In the genomic region with DNA sequence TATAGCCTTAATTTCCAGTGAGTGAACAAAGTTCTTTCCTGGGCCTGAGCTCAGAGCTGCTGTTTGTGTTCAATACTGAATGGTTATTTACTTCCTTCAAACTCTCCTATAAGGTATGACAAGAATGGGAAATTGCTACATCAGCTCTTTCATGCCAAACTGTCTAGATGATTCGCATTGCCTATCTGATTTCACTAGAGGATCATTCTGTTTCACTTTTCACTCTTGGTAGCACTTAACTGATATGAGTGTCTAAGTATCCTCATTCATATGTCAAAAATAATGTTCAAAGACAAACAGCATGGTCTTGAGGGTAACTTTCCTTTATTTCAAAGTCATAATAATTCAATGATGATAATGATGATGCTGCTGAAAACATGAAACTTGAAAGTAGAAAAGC, we compare ENCODE assay signal across 24 cellular contexts. TPM values are rescaled to one million over a fixed set of nuclear protein-coding genes. Genes with fewer than 3 reads are reported as not detected.
DNase-seq lines count a peak whose midpoint lies in the region; ATAC-seq, FAIRE-seq and TF ChIP-seq lines count a peak whose summit lies in the region.
"Had no signal": no experiment of that assay in that cellular context is flagged by ENCODE, and none has a peak within 500 bp of the region (broad histone marks: within the 10 kb centered on the region; RNA-seq: fewer than 3 reads in every experiment).

No MANE protein-coding gene starts in this region.

- no peaks in the 10 kb centered on the region for H4K20me1 ChIP-seq in GM23248 (ENCODE audit: insufficient read depth)
- H4K20me1 ChIP-seq in fibroblast of lung (ENCODE audit: control insufficient read depth, extremely low read depth, insufficient read depth, low read length): no peaks in the 10 kb centered on the region

- peak; percentile 61; the same call in 2 of the 3 replicates for ATAC-seq in RWPE2 (ENCODE audit: low read depth)
- no peak for ATAC-seq in GM18873 (IDR thresholded peaks at IDR 0.05; ENCODE audit: low FRiP score, unreplicated experiment)
- no peak for ATAC-seq in natural killer cell
- ATAC-seq: activated naive CD4-positive, alpha-beta T cell treated with anti-CD3 and anti-CD28 coated beads, Interleukin-2, amount 50 U/mL, for 72 hours; activated T-helper 17 cell treated with anti-CD3 and anti-CD28 coated beads, Interleukin-2, amount 50 U/mL, for 72 hours; stimulated activated memory B cell treated with anti-CD40 and anti-IgM and Interleukin-4, amounts not matched to agents 10 μg/mL and 1 μg/mL and 100 μg/mL, for 72 hours; T-helper 17 cell had no signal

- H3K9me3 ChIP-seq in GM23248 (ENCODE audit: low read depth) (no peaks in the 10 kb centered on the region), RWPE2 (ENCODE audit: severe bottlenecking) (no peaks in the 10 kb centered on the region), fibroblast of lung (ENCODE audit: control insufficient read depth, insufficient read depth, low read depth, low read length) (no peaks in the 10 kb centered on the region)
- H3K9me3 ChIP-seq: SJCRH30, vagina had no signal

- H3K79me2 ChIP-seq in GM23248 (ENCODE audit: insufficient read depth): no peaks in the 10 kb centered on the region
- no peaks in the 10 kb centered on the region for H3K79me2 ChIP-seq in fibroblast of lung (ENCODE audit: control insufficient read depth, insufficient read depth, low read length)

- intact Hi-C loops in natural killer cell (cut with micrococcal nuclease): no loop called here

- no peaks in the 10 kb centered on the region for H3F3A ChIP-seq in GM23248 (ENCODE audit: insufficient read depth)

- no peak overlapping the region for H3K9ac ChIP-seq in GM23248
- no peak overlapping the region for H3K9ac ChIP-seq in fibroblast of lung (ENCODE audit: insufficient read depth, low read length)

- H3K27ac ChIP-seq in GM23248: no peak overlapping the region
- H3K27ac ChIP-seq in RWPE2 (ENCODE audit: poor library complexity, severe bottlenecking): no peak overlapping the region
- H3K27ac ChIP-seq in fibroblast of lung (ENCODE audit: insufficient read depth, low read length): no peak overlapping the region
- H3K27ac ChIP-seq: SJCRH30, vagina, VCaP had no signal

- peaks cover 2 to 6% of the 10 kb centered on the region in 2 donors for H3K27me3 Mint-ChIP-seq in natural killer cell (ENCODE audit: low read depth in 2 of 2)
- H3K27me3 Mint-ChIP-seq: activated CD4-positive, alpha-beta T cell treated with anti-CD3 and anti-CD28 coated beads, Interleukin-2, amount 10 ng/mL, durations not matched to agents 7 days and 5 days; stimulated activated memory B cell treated with anti-CD40 and anti-IgM and Interleukin-4, amounts not matched to agents 10 μg/mL and 1 μg/mL and 100 μg/mL, for 72 hours; T-helper 17 cell had no signal

- peaks cover 0 to 2% of the 10 kb centered on the region in 2 donors for H3K9me3 Mint-ChIP-seq in natural killer cell
- H3K9me3 Mint-ChIP-seq: activated CD4-positive, alpha-beta T cell treated with anti-CD3 and anti-CD28 coated beads, Interleukin-2, amount 10 ng/mL, durations not matched to agents 7 days and 5 days; activated naive CD4-positive, alpha-beta T cell treated with anti-CD3 and anti-CD28 coated beads, Interleukin-2, amount 50 U/mL, for 72 hours had no signal

- H3K4me3 Mint-ChIP-seq in natural killer cell: no peak overlapping the region
- H3K4me3 Mint-ChIP-seq: activated CD4-positive, alpha-beta T cell treated with anti-CD3 and anti-CD28 coated beads, Interleukin-2, amount 10 ng/mL, durations not matched to agents 7 days and 5 days; activated T-helper 17 cell treated with anti-CD3 and anti-CD28 coated beads, Interleukin-2, amount 50 U/mL, for 72 hours; CD4-positive, alpha-beta memory T cell; neural crest cell; stimulated activated memory B cell treated with anti-CD40 and anti-IgM and Interleukin-4, amounts not matched to agents 10 μg/mL and 1 μg/mL and 100 μg/mL, for 72 hours; T-helper 17 cell had no signal

- H3K9me2 ChIP-seq in GM23248 (ENCODE audit: insufficient read depth): no peaks in the 10 kb centered on the region

- in situ Hi-C loops in GM23248 (cut with MboI): no loop called here

- H3K36me3 Mint-ChIP-seq in natural killer cell: no peaks in the 10 kb centered on the region
- H3K36me3 Mint-ChIP-seq: activated naive CD4-positive, alpha-beta T cell treated with anti-CD3 and anti-CD28 coated beads, Interleukin-2, amount 50 U/mL, for 72 hours; CD4-positive, alpha-beta memory T cell; stimulated activated memory B cell treated with anti-CD40 and anti-IgM and Interleukin-4, amounts not matched to agents 10 μg/mL and 1 μg/mL and 100 μg/mL, for 72 hours had no signal

- 72 to 81% methylated on average over 1 of the region's 1 CpG for WGBS in GM23248 (ENCODE audit: low coverage in 1 of 2, low lambda C conversion rate in 2 of 2, missing lambda C conversion rate in 2 of 2), 2 experiments

- H2AFZ ChIP-seq in GM23248 (no peak overlapping the region), fibroblast of lung (ENCODE audit: low read length) (no peak overlapping the region)

- FAIRE-seq in HTR-8/SVneo (lab: Jason Lieb, UNC): no peak
- FAIRE-seq: colon, G401.6 had no signal

- H3K4me1 ChIP-seq in GM23248 (ENCODE audit: insufficient read depth) (peaks cover 4% of the 10 kb centered on the region; the same call in 1 of the 2 replicates), RWPE2 (ENCODE audit: insufficient read depth, poor library complexity, severe bottlenecking) (no peaks in the 10 kb centered on the region), fibroblast of lung (ENCODE audit: control insufficient read depth, extremely low read depth, insufficient read depth, low read length) (no peaks in the 10 kb centered on the region)
- H3K4me1 ChIP-seq: SJCRH30, vagina had no signal

- no peak overlapping the region for H3K27ac Mint-ChIP-seq in natural killer cell
- H3K27ac Mint-ChIP-seq: activated CD4-positive, alpha-beta T cell treated with anti-CD3 and anti-CD28 coated beads, Interleukin-2, amount 10 ng/mL, durations not matched to agents 7 days and 5 days; activated naive CD4-positive, alpha-beta T cell treated with anti-CD3 and anti-CD28 coated beads, Interleukin-2, amount 50 U/mL, for 72 hours; activated T-helper 17 cell treated with anti-CD3 and anti-CD28 coated beads, Interleukin-2, amount 50 U/mL, for 72 hours; CD4-positive, alpha-beta memory T cell; stimulated activated memory B cell treated with anti-CD40 and anti-IgM and Interleukin-4, amounts not matched to agents 10 μg/mL and 1 μg/mL and 100 μg/mL, for 72 hours; T-helper 17 cell had no signal

- no peaks in the 10 kb centered on the region for H3K36me3 ChIP-seq in GM23248 (ENCODE audit: low read depth)
- no peaks in the 10 kb centered on the region for H3K36me3 ChIP-seq in RWPE2 (ENCODE audit: low read depth)
- no peaks in the 10 kb centered on the region for H3K36me3 ChIP-seq in fibroblast of lung (ENCODE audit: control insufficient read depth, insufficient read depth, low read length)
- H3K36me3 ChIP-seq: SJCRH30, vagina had no signal

- H3K4me3 ChIP-seq in GM23248 (no peak overlapping the region), RWPE2 (ENCODE audit: severe bottlenecking) (no peak overlapping the region), fibroblast of lung (replicated peaks in 1 of 4; ENCODE audit: control extremely low read depth in 1 of 4, insufficient read depth in 1 of 4, low read depth in 3 of 4, low read length in 4 of 4) (no peak overlapping the region)
- H3K4me3 ChIP-seq: SJCRH30, vagina had no signal

- TF ChIP-seq CTCF in RWPE2 (IDR thresholded peaks at IDR 0.05; ENCODE audit: poor library complexity, severe bottlenecking) (no peak), fibroblast of lung (conservative IDR thresholded peaks at IDR 0.05 in 1 of 2, IDR thresholded peaks at IDR 0.05 in 1 of 2; ENCODE audit: low read depth in 1 of 2, low read length in 2 of 2) (no peak), natural killer cell (IDR thresholded peaks at IDR 0.05) (no peak)

- H3K4me2 ChIP-seq in GM23248 (ENCODE audit: unreplicated experiment) (peak overlapping the region; percentile 1), fibroblast of lung (ENCODE audit: extremely low read depth, insufficient read depth, low read length) (no peak overlapping the region)

- DNase-seq in GM23248 (peak; percentile 40), RWPE2 (ENCODE audit: low spot score) (no peak), fibroblast of lung (ENCODE audit: low read depth in 2 of 2) (peak; percentile 12 to 21), renal cortical epithelial cell (ENCODE audit: low read depth) (peak; percentile 68), HTR-8/SVneo (ENCODE audit: insufficient read length, low spot score) (no peak), natural killer cell (no peak)
- DNase-seq: activated CD4-positive, alpha-beta T cell treated with anti-CD3 and anti-CD28 coated beads, Interleukin-2, amount 10 ng/mL, durations not matched to agents 7 days and 5 days; CD4-positive, alpha-beta memory T cell; Kasumi-1; NCI-H1092; NCI-H1930; SJCRH30; T-helper 17 cell had no signal

- H3K27me3 ChIP-seq in GM23248 (replicated peaks; ENCODE audit: insufficient read depth) (no peaks in the 10 kb centered on the region), RWPE2 (ENCODE audit: insufficient read depth, poor library complexity, severe bottlenecking) (no peaks in the 10 kb centered on the region), fibroblast of lung (ENCODE audit: control insufficient read depth, insufficient read depth, low read length) (no peaks in the 10 kb centered on the region)
- H3K27me3 ChIP-seq: SJCRH30, vagina had no signal

- H3K4me1 Mint-ChIP-seq in natural killer cell: no peaks in the 10 kb centered on the region
- H3K4me1 Mint-ChIP-seq: activated CD4-positive, alpha-beta T cell treated with anti-CD3 and anti-CD28 coated beads, Interleukin-2, amount 10 ng/mL, durations not matched to agents 7 days and 5 days; activated T-helper 17 cell treated with anti-CD3 and anti-CD28 coated beads, Interleukin-2, amount 50 U/mL, for 72 hours; CD4-positive, alpha-beta memory T cell; neural crest cell; stimulated activated memory B cell treated with anti-CD40 and anti-IgM and Interleukin-4, amounts not matched to agents 10 μg/mL and 1 μg/mL and 100 μg/mL, for 72 hours; T-helper 17 cell had no signal

RNA-seq across cellular contexts. Expression of a gene that starts 32.9 kb away (rescaled TPM):
- total RNA-seq in GM23248 (2014; rRNA removed; shearing (Covaris generic)): under 0.01 and 0.25 TPM in 2 replicates
- 0.37 and 0.60 TPM in 2 replicates for polyA plus RNA-seq in GM23248 (2016; fragmentation: Nextera tagmentation; extraction: Ambion mirVana)
- 0.66 and 2.1 TPM in 2 replicates for total RNA-seq in fibroblast of lung
- 1.4 and 2.9 TPM in 2 replicates for polyA plus RNA-seq in fibroblast of lung
- polyA plus RNA-seq in fibroblast of lung (2012): 1.2 and 1.8 TPM in 2 replicates
- not detected in 2 replicates for polyA minus RNA-seq in fibroblast of lung (ENCODE audit: low replicate concordance)
- 0.35 and 1.2 TPM in 2 replicates for total RNA-seq in renal cortical epithelial cell
- under 1 TPM in 1 of 3 donors, not detected in 2; 0.13 TPM for total RNA-seq in natural killer cell
- total RNA-seq: activated naive CD4-positive, alpha-beta T cell treated with anti-CD3 and anti-CD28 coated beads, Interleukin-2, amount 50 U/mL, for 72 hours; activated T-helper 17 cell treated with anti-CD3 and anti-CD28 coated beads, Interleukin-2, amount 50 U/mL, for 72 hours; CD4-positive, alpha-beta memory T cell; liver; SJCRH30; skeletal muscle tissue; T-helper 17 cell had no signal
- polyA plus RNA-seq: CD4-positive, alpha-beta memory T cell; liver had no signal

Comparison
In these comparisons a context has a peak if more than half of its experiments do, and no peak if none do; other contexts are left out.
1. DNase-seq: peak in GM23248 (single experiment), fibroblast of lung (2 of 2) and renal cortical epithelial cell (single experiment); none in RWPE2 (single experiment), HTR-8/SVneo (single experiment) and natural killer cell (single experiment).